ENCODE assay signal across 29 cellular contexts in genomic region chr11:105635466-105635865, GRCh38. TPM values are rescaled to one million over a fixed set of nuclear protein-coding genes. Genes with fewer than 3 reads are reported as not detected.
"Had no signal": no experiment of that assay in that cellular context is flagged by ENCODE, and none has a peak within 500 bp of the region (broad histone marks: within the 10 kb centered on the region; RNA-seq: fewer than 3 reads in every experiment).

No MANE protein-coding gene starts in this region.

- H3K36me3 Mint-ChIP-seq: stimulated activated effector memory CD8-positive, alpha-beta T cell treated with anti-CD3 and anti-CD28 coated beads, Interleukin-12 subunit alpha, Interleukin-12 subunit beta, amount 100 ng/mL, for 72 hours; stimulated activated memory B cell treated with anti-CD40 and anti-IgM and Interleukin-4, amounts not matched to agents 10 μg/mL and 1 μg/mL and 100 μg/mL, for 72 hours; stimulated activated naive B cell treated with anti-CD40 and anti-IgM and Interleukin-4, amounts not matched to agents 10 μg/mL and 1 μg/mL and 100 μg/mL, for 72 hours; type B pancreatic cell had no signal

- ATAC-seq: stimulated activated effector memory CD8-positive, alpha-beta T cell treated with anti-CD3 and anti-CD28 coated beads, Interleukin-12 subunit alpha, Interleukin-12 subunit beta, amount 100 ng/mL, for 72 hours; stimulated activated memory B cell treated with anti-CD40 and anti-IgM and Interleukin-4, amounts not matched to agents 10 μg/mL and 1 μg/mL and 100 μg/mL, for 72 hours; stimulated activated naive B cell treated with anti-CD40 and anti-IgM and Interleukin-4, amounts not matched to agents 10 μg/mL and 1 μg/mL and 100 μg/mL, for 72 hours; stimulated activated naive CD8-positive, alpha-beta T cell treated with anti-CD3 and anti-CD28 coated beads, Interleukin-15, amount 100 ng/mL, for 72 hours; stimulated activated naive CD8-positive, alpha-beta T cell treated with anti-CD3 and anti-CD28 coated beads, Interleukin-15, Interleukin-2, amounts not matched to agents 100 U/mL and 50 U/mL, for 24 hours; upper lobe of right lung had no signal

- H3K9me3 ChIP-seq: stomach, suprapubic skin, testis, thoracic aorta, thyroid gland, tibial artery, tibial nerve, transverse colon, upper lobe of left lung, upper lobe of right lung, uterus, vagina had no signal

- H3K27ac Mint-ChIP-seq: stimulated activated effector memory CD8-positive, alpha-beta T cell treated with anti-CD3 and anti-CD28 coated beads, Interleukin-12 subunit alpha, Interleukin-12 subunit beta, amount 100 ng/mL, for 72 hours; stimulated activated memory B cell treated with anti-CD40 and anti-IgM and Interleukin-4, amounts not matched to agents 10 μg/mL and 1 μg/mL and 100 μg/mL, for 72 hours; stimulated activated naive B cell treated with anti-CD40 and anti-IgM and Interleukin-4, amounts not matched to agents 10 μg/mL and 1 μg/mL and 100 μg/mL, for 72 hours; stimulated activated naive CD8-positive, alpha-beta T cell treated with anti-CD3 and anti-CD28 coated beads, Interleukin-15, amount 100 ng/mL, for 72 hours; stimulated activated naive CD8-positive, alpha-beta T cell treated with anti-CD3 and anti-CD28 coated beads, Interleukin-15, Interleukin-2, amounts not matched to agents 100 ng/mL and 50 ng/mL, for 24 hours; type B pancreatic cell had no signal

- DNase-seq: stimulated activated CD4-positive, alpha-beta T cell treated with anti-CD3 and anti-CD28 coated beads, Interleukin-2, amount 100 ng/mL, for 48 hours; stimulated activated CD4-positive, alpha-beta T cell treated with anti-CD3 and anti-CD28 coated beads, Interleukin-4, amount 100 ng/mL, for 1 hour; stimulated activated CD4-positive, alpha-beta T cell treated with anti-CD3 and anti-CD28 coated beads, Interleukin-4, amount 100 ng/mL, for 24 hours; stimulated activated CD4-positive, alpha-beta T cell treated with anti-CD3 and anti-CD28 coated beads, Interleukin-4, amount 100 ng/mL, for 4 hours; stimulated activated CD8-positive, alpha-beta memory T cell treated with anti-CD3 and anti-CD28 coated beads, Interleukin-4, amount 100 ng/mL, for 48 hours; stimulated activated naive B cell treated with anti-CD40 and anti-IgM and Interleukin-4, amounts not matched to agents 10 μg/mL and 1 μg/mL and 100 μg/mL, for 72 hours; stimulated activated naive CD4-positive, alpha-beta T cell; stimulated activated naive CD4-positive, alpha-beta T cell treated with Interleukin-2 at 50 U/mL for 16 hours; stimulated activated naive CD8-positive, alpha-beta T cell treated with anti-CD3 and anti-CD28 coated beads, Interleukin-15, amount 100 ng/mL, for 72 hours; stimulated activated naive CD8-positive, alpha-beta T cell treated with anti-CD3 and anti-CD28 coated beads, Interleukin-15, Interleukin-2, amounts not matched to agents 100 U/mL and 50 U/mL, for 24 hours; stomach; testis; thyroid gland; tibial artery; transverse colon; trophoblast cell; upper lobe of right lung; uterus had no signal

- H3K4me1 ChIP-seq: stomach, suprapubic skin, testis, thyroid gland, tibial artery, tibial nerve, transverse colon, upper lobe of left lung, upper lobe of right lung, uterus, vagina had no signal

- H3K4me1 Mint-ChIP-seq: stimulated activated effector memory CD8-positive, alpha-beta T cell treated with anti-CD3 and anti-CD28 coated beads, Interleukin-12 subunit alpha, Interleukin-12 subunit beta, amount 100 ng/mL, for 72 hours; stimulated activated memory B cell treated with anti-CD40 and anti-IgM and Interleukin-4, amounts not matched to agents 10 μg/mL and 1 μg/mL and 100 μg/mL, for 72 hours; stimulated activated naive B cell treated with anti-CD40 and anti-IgM and Interleukin-4, amounts not matched to agents 10 μg/mL and 1 μg/mL and 100 μg/mL, for 72 hours; stimulated activated naive CD8-positive, alpha-beta T cell treated with anti-CD3 and anti-CD28 coated beads, Interleukin-15, amount 100 ng/mL, for 72 hours had no signal

- H3K9me3 Mint-ChIP-seq: stimulated activated effector memory CD8-positive, alpha-beta T cell treated with anti-CD3 and anti-CD28 coated beads, Interleukin-12 subunit alpha, Interleukin-12 subunit beta, amount 100 ng/mL, for 72 hours; stimulated activated memory B cell treated with anti-CD40 and anti-IgM and Interleukin-4, amounts not matched to agents 10 μg/mL and 1 μg/mL and 100 μg/mL, for 72 hours; stimulated activated naive B cell treated with anti-CD40 and anti-IgM and Interleukin-4, amounts not matched to agents 10 μg/mL and 1 μg/mL and 100 μg/mL, for 72 hours; stimulated activated naive CD8-positive, alpha-beta T cell treated with anti-CD3 and anti-CD28 coated beads, Interleukin-15, amount 100 ng/mL, for 72 hours; stimulated activated naive CD8-positive, alpha-beta T cell treated with anti-CD3 and anti-CD28 coated beads, Interleukin-15, Interleukin-2, amounts not matched to agents 100 ng/mL and 50 ng/mL, for 24 hours; type B pancreatic cell had no signal

- H3K36me3 ChIP-seq: stomach, suprapubic skin, thoracic aorta, thyroid gland, tibial artery, tibial nerve, transverse colon, upper lobe of left lung, upper lobe of right lung, uterus, vagina had no signal

- H3K4me3 Mint-ChIP-seq: stimulated activated effector memory CD8-positive, alpha-beta T cell treated with anti-CD3 and anti-CD28 coated beads, Interleukin-12 subunit alpha, Interleukin-12 subunit beta, amount 100 ng/mL, for 72 hours; stimulated activated memory B cell treated with anti-CD40 and anti-IgM and Interleukin-4, amounts not matched to agents 10 μg/mL and 1 μg/mL and 100 μg/mL, for 72 hours; stimulated activated naive B cell treated with anti-CD40 and anti-IgM and Interleukin-4, amounts not matched to agents 10 μg/mL and 1 μg/mL and 100 μg/mL, for 72 hours; stimulated activated naive CD8-positive, alpha-beta T cell treated with anti-CD3 and anti-CD28 coated beads, Interleukin-15, amount 100 ng/mL, for 72 hours; stimulated activated naive CD8-positive, alpha-beta T cell treated with anti-CD3 and anti-CD28 coated beads, Interleukin-15, Interleukin-2, amounts not matched to agents 100 ng/mL and 50 ng/mL, for 24 hours; type B pancreatic cell had no signal

- H3K27me3 Mint-ChIP-seq: stimulated activated memory B cell treated with anti-CD40 and anti-IgM and Interleukin-4, amounts not matched to agents 10 μg/mL and 1 μg/mL and 100 μg/mL, for 72 hours; stimulated activated naive B cell treated with anti-CD40 and anti-IgM and Interleukin-4, amounts not matched to agents 10 μg/mL and 1 μg/mL and 100 μg/mL, for 72 hours; stimulated activated naive CD8-positive, alpha-beta T cell treated with anti-CD3 and anti-CD28 coated beads, Interleukin-15, amount 100 ng/mL, for 72 hours; stimulated activated naive CD8-positive, alpha-beta T cell treated with anti-CD3 and anti-CD28 coated beads, Interleukin-15, Interleukin-2, amounts not matched to agents 100 ng/mL and 50 ng/mL, for 24 hours; type B pancreatic cell had no signal

- H3K27me3 ChIP-seq: stomach, suprapubic skin, testis, thyroid gland, tibial artery, tibial nerve, transverse colon, upper lobe of left lung, upper lobe of right lung, uterus, vagina had no signal

- H3K4me3 ChIP-seq: stomach, suprapubic skin, testis, thoracic aorta, thyroid gland, tibial artery, tibial nerve, transverse colon, upper lobe of left lung, upper lobe of right lung, uterus, vagina had no signal

RNA-seq across cellular contexts. Expression of gene GRIA4, which starts 25.6 kb away (rescaled TPM):
- total RNA-seq: subcutaneous adipose tissue, tibial nerve, upper lobe of left lung, upper lobe of right lung, ureter, vagina had no signal
